8 cellular contexts compared by ENCODE assay signal in the genomic region with DNA sequence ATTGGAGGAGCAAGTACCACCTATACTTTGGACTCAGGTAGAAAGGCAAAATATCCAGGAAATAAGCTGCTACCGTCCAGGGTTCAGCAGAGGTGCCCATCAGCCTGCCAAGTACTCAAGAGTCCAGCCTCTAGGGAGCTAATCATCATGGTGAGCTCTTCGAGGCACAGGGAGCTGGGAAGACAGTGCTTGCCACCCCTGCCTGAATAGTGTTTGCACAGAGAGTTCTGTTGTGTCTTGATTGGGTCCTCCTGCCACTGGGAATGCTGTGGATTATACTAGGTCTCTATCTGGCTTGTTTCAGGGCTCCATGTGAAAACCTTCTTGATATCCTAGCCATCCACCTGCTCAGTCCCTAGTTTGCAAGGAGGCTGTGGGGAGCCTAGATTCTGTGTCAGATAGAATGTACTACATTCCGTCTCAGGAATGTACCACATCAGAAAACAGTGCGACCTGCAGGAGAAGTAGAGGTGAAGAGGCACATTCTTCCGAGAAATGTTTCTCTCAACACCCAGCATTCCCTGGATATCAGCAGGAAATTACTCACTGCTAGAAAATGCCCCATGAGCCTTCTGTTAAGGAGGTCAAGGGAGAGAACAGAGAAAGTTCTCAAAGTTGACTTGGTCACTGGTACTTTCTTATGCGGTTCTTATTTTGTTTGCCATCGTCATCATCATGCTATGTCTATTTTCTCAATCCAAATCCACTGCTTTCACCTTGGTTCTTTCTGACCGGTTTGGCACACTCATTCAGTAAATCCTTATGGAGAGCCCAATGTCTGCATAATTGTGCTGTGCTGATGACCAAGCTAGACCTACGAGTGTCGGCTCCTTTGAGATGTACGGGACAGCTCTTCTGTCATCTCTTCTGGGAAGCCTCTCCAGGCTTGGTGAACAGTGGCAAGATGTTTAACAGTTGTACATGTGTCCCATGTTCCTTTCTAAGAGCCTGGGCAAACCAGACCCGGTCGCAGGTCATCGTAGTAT. TPM values are rescaled to one million over a fixed set of nuclear protein-coding genes. Genes with fewer than 3 reads are reported as not detected.
A peak's percentile ranks its signal among the peaks of the same experiment; 100 is the strongest.
DNase-seq lines count a peak whose midpoint lies in the region; ATAC-seq, FAIRE-seq and TF ChIP-seq lines count a peak whose summit lies in the region.

No MANE protein-coding gene starts in this region.

- H3K27ac ChIP-seq in dorsolateral prefrontal cortex = peak overlapping the region in 39 of 59 donors; percentile 0 to 70 (median 48)

- H3K36me3 ChIP-seq in H7 (replicated peaks; ENCODE audit: control insufficient read depth, insufficient read depth, low read length) = no peaks in the 10 kb centered on the region

- no peak for TF ChIP-seq CTCF in dorsolateral prefrontal cortex (IDR thresholded peaks at IDR 0.05 in 54 of 56, conservative IDR thresholded peaks at IDR 0.05 in 2 of 56; ENCODE audit: low read depth in 1 of 56, partially characterized antibody in 56 of 56)

- no peak overlapping the region for H3K4me3 ChIP-seq in dorsolateral prefrontal cortex
- no peak overlapping the region for H3K4me3 ChIP-seq in H7 (ENCODE audit: insufficient read depth, low read depth, low read length)

- intact Hi-C loops in dorsolateral prefrontal cortex (cut with DNase I) = no loop called here

- no peaks in the 10 kb centered on the region for H3K27me3 ChIP-seq in dorsolateral prefrontal cortex
- H3K27me3 ChIP-seq in H7 (ENCODE audit: control insufficient read depth, insufficient read depth, low read length) = no peaks in the 10 kb centered on the region

- DNase-seq in EH (ENCODE audit: low read depth) (peak; percentile 94), HTR-8/SVneo (ENCODE audit: insufficient read length, low spot score) (peak; percentile 96), dorsolateral prefrontal cortex (no peak), non-pigmented ciliary epithelial cell (ENCODE audit: low read depth) (peak; percentile 97), H7 (no peak)
- no peak for DNase-seq in stimulated activated CD4-positive, alpha-beta T cell treated with anti-CD3 and anti-CD28 coated beads, Interleukin-4, amount 100 ng/mL, for 24 hours

- FAIRE-seq in HTR-8/SVneo (lab: Jason Lieb, UNC) = peak; percentile 99

- ATAC-seq in HG03442 (IDR thresholded peaks at IDR 0.05; ENCODE audit: unreplicated experiment) (no peak), GM18873 (IDR thresholded peaks at IDR 0.05; ENCODE audit: low FRiP score, unreplicated experiment) (no peak)

RNA-seq across cellular contexts. Expression of a gene that starts 30.7 kb away (rescaled TPM):
- 10 to 100 TPM; 15.9 to 29.2 (median 22.0) TPM for total RNA-seq in dorsolateral prefrontal cortex
- 33.0 and 38.7 TPM in 2 replicates for total RNA-seq in H7 (2014; rRNA removed; shearing (Covaris generic))

Comparison
In these comparisons a context has a peak if more than half of its experiments do, and no peak if none do; other contexts are left out.
1. DNase-seq: peak in EH (single experiment), HTR-8/SVneo (single experiment) and non-pigmented ciliary epithelial cell (single experiment); none in dorsolateral prefrontal cortex (0 of 10), H7 (single experiment) and stimulated activated CD4-positive, alpha-beta T cell treated with anti-CD3 and anti-CD28 coated beads, Interleukin-4, amount 100 ng/mL, for 24 hours (single experiment).